7 cellular contexts compared by ENCODE assay signal in genomic region chr16:18213810-18214209, GRCh38.
DNase-seq lines count a peak whose midpoint lies in the region; ATAC-seq, FAIRE-seq and TF ChIP-seq lines count a peak whose summit lies in the region.
"Not testable (repeated sequence)": the region's sequence is repeated elsewhere in the genome, so short reads cannot be mapped to it uniquely, and the experiment has no call there.

No MANE protein-coding gene starts in this region.

- not testable (repeated sequence) for H3K9me3 ChIP-seq in K562 (replicated peaks; ENCODE audit: control insufficient read depth, insufficient read depth, low read depth, low read length); esophagus muscularis mucosa

- TF ChIP-seq EP300 in K562 (IDR thresholded peaks at IDR 0.05; ENCODE audit: low read length); esophagus muscularis mucosa (IDR thresholded peaks at IDR 0.05): not testable (repeated sequence)

- not testable (repeated sequence) for H3K4me2 ChIP-seq in K562 (ENCODE audit: insufficient read depth, low read length)

- H2AFZ ChIP-seq in K562 (ENCODE audit: low read depth, low read length), result not testable (repeated sequence)

- not testable (repeated sequence) for H3K9me1 ChIP-seq in K562 (ENCODE audit: control insufficient read depth, insufficient read depth, low read length)

- not testable (repeated sequence) for H3K36me3 Mint-ChIP-seq in osteocyte (ENCODE audit: unreplicated experiment)

- POLR2A ChIA-PET in HEK293T (lab: Yijun Ruan, JAX); K562 (lab: Yijun Ruan, JAX): not testable (repeated sequence)

- not testable (repeated sequence) for H3K27ac ChIP-seq in K562 (ENCODE audit: extremely low read depth, low read depth, low read length); esophagus muscularis mucosa (replicated peaks in 1 of 4)

- not testable (repeated sequence) for H3K27me3 ChIP-seq in K562 (ENCODE audit: control insufficient read depth in 2 of 2, insufficient read depth in 2 of 2, low read length in 2 of 2); esophagus muscularis mucosa

- not testable (repeated sequence) for H3K4me1 ChIP-seq in K562 (replicated peaks in 1 of 2; ENCODE audit: control insufficient read depth in 2 of 2, insufficient read depth in 2 of 2, low read length in 2 of 2); esophagus muscularis mucosa

- intact Hi-C loops in K562 (cut with micrococcal nuclease); esophagus muscularis mucosa (cut with DNase I): not testable (repeated sequence)

- not testable (repeated sequence) for H3K27me3 Mint-ChIP-seq in osteocyte (ENCODE audit: unreplicated experiment)

- DNase-seq in D341Med (ENCODE audit: low spot score) (peak; percentile 4), HEK293T (ENCODE audit: extremely low spot score) (peak; percentile 1), K562 (ENCODE audit: extremely low read depth in 1 of 4, low spot score in 3 of 4) (peak in 2 of 4 experiments; percentile 2 to 5), esophagus muscularis mucosa (ENCODE audit: extremely low spot score) (peak; percentile 64), iPS-NIHi7 (ENCODE audit: extremely low spot score) (peak; percentile 7), mucosa of gallbladder (ENCODE audit: low spot score) (peak; percentile 11), osteocyte (ENCODE audit: extremely low spot score, unreplicated experiment) (peak; percentile 82)

- ATAC-seq in K562, result not testable (repeated sequence)

- H3K27ac Mint-ChIP-seq in osteocyte (ENCODE audit: unreplicated experiment), result not testable (repeated sequence)

- not testable (repeated sequence) for TF ChIP-seq CTCF in K562 (IDR thresholded peaks at IDR 0.05 in 2 of 3, conservative IDR thresholded peaks at IDR 0.05 in 1 of 3; ENCODE audit: insufficient read depth in 2 of 3, low read depth in 1 of 3, low read length in 3 of 3); esophagus muscularis mucosa (IDR thresholded peaks at IDR 0.05); osteocyte (IDR thresholded peaks at IDR 0.05)

- H3K79me2 ChIP-seq in K562 (ENCODE audit: control insufficient read depth, insufficient read depth, low read length), result peaks cover 28% of the 10 kb centered on the region

- not testable (repeated sequence) for H3K9ac ChIP-seq in K562 (ENCODE audit: insufficient read depth in 1 of 2, low read depth in 2 of 2, low read length in 2 of 2)

- BruUV-seq in K562 (replicated peaks; lab: Mats Ljungman, UMichigan), result TSS peak; percentile 90

- not testable (repeated sequence) for H3K4me3 ChIP-seq in K562, esophagus muscularis mucosa

- not testable (repeated sequence) for H3K4me1 Mint-ChIP-seq in osteocyte (ENCODE audit: unreplicated experiment)

- H3K36me3 ChIP-seq in K562 (ENCODE audit: control insufficient read depth, insufficient read depth, low read length); esophagus muscularis mucosa: not testable (repeated sequence)

- TF ChIP-seq RAD21 in K562 (CRISPR knock-in tag; conservative IDR thresholded peaks at IDR 0.05 in 1 of 2, IDR thresholded peaks at IDR 0.05 in 1 of 2), result not testable (repeated sequence)

- FAIRE-seq in K562 (lab: Jason Lieb, UNC), result not testable (repeated sequence)

- H3K9me3 Mint-ChIP-seq in osteocyte (ENCODE audit: unreplicated experiment), result not testable (repeated sequence)

- CTCF ChIA-PET in HEK293T (lab: Yijun Ruan, JAX); K562 (lab: Yijun Ruan, JAX; ENCODE audit: low intra/inter-chr PET ratio): not testable (repeated sequence)

- H4K20me1 ChIP-seq in K562 (replicated peaks; ENCODE audit: control insufficient read depth, insufficient read depth, low read length), result not testable (repeated sequence)

- 36% methylated on average over 4 of the region's 4 CpGs for WGBS in K562 (ENCODE audit: insufficient coverage, low coverage, missing lambda C conversion rate)
- 46% methylated on average over 4 of the region's 4 CpGs for WGBS in esophagus muscularis mucosa

- not testable (repeated sequence) for TF ChIP-seq POLR2A in K562 (conservative IDR thresholded peaks at IDR 0.05); esophagus muscularis mucosa (IDR thresholded peaks at IDR 0.05; ENCODE audit: low read depth)

- in situ Hi-C loops in K562 (cut with MboI), result not testable (repeated sequence)

- not testable (repeated sequence) for H3K4me3 Mint-ChIP-seq in osteocyte (ENCODE audit: unreplicated experiment)
